Comparison of ENCODE assay signal across 1 cellular context in genomic region chrX:109134777-109135176, GRCh38.
TF ChIP-seq lines count a peak whose summit lies in the region.

No MANE protein-coding gene starts in this region.

TF ChIP-seq in HEK293, 187 proteins besides CTCF, POLR2A, EP300 and RAD21 (continued from another document):
- TF ChIP-seq ZBTB44 (tag by site-specific recombination; IDR thresholded peaks at IDR 0.05): no peak
- no peak for TF ChIP-seq ZNF423 (tag by site-specific recombination; IDR thresholded peaks at IDR 0.05)
TF ChIP-seq in HEK293: peak in this region for 2.
